9 cellular contexts compared by ENCODE assay signal in the genomic region with DNA sequence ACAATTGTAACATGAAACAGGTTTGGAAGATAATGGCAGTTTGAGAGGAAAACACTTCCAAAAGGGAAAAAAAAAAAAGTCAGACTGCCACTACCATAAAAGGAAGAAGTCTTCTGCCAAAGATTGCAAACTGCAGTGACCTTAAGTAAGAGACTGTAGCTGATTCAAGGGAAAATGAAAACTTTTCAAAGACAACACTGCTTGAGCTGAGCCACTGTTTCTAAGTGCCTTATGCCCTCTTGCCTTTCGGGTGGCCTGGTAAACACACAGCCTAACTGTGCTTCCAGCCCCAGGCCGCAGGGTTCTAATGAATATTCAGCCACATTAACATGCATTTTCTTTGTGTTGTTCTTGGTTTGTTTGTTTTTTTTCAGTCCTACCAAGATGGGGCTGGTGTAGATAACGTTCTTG.
A peak's percentile ranks its signal among the peaks of the same experiment; 100 is the strongest.
DNase-seq lines count a peak whose midpoint lies in the region; ATAC-seq, FAIRE-seq and TF ChIP-seq lines count a peak whose summit lies in the region.
"Had no signal": no experiment of that assay in that cellular context is flagged by ENCODE, and none has a peak within 500 bp of the region (broad histone marks: within the 10 kb centered on the region; RNA-seq: fewer than 3 reads in every experiment).

No MANE protein-coding gene starts in this region.

- H3K27me3 ChIP-seq in rectal smooth muscle tissue (ENCODE audit: control insufficient read depth, insufficient read depth, low read length), result no peaks in the 10 kb centered on the region
- H3K27me3 ChIP-seq in PC-3 (ENCODE audit: low read length), result no peaks in the 10 kb centered on the region

- H3K4me3 ChIP-seq in rectal smooth muscle tissue (ENCODE audit: low read length), result no peak overlapping the region
- H3K4me3 ChIP-seq in PC-3 (ENCODE audit: low read length), result no peak overlapping the region

- no peak for TF ChIP-seq CTCF in PC-3 (conservative IDR thresholded peaks at IDR 0.05; ENCODE audit: low read depth, low read length)

- DNase-seq in GM03348 (ENCODE audit: low spot score), result peak; percentile 58
- DNase-seq in left ventricle myocardium superior, result no peak
- no peak for DNase-seq in mesenteric fat pad (ENCODE audit: low spot score)
- no peak for DNase-seq in PC-3
- DNase-seq in GM19239 (ENCODE audit: insufficient read length, low spot score), result no peak
- DNase-seq: activated CD4-positive, CD25-positive, alpha-beta regulatory T cell treated with anti-CD3 and anti-CD28 coated beads, Interleukin-2, amount 50 U/mL, for 72 hours had no signal

- no peak overlapping the region for H2AFZ ChIP-seq in PC-3 (ENCODE audit: low read length)

- POLR2A ChIA-PET in PC-3 (lab: Charles Lee; ENCODE audit: unreplicated experiment), result no interaction called here

- H3K79me2 ChIP-seq in PC-3 (ENCODE audit: low read length), result no peaks in the 10 kb centered on the region

- CTCF ChIA-PET in PC-3 (lab: Charles Lee), result interaction anchor here (0.6 kb wide), 1 partner anchor 483 kb away, joined by 7 read pairs; no protein-coding TSS in a partner anchor

- no peak overlapping the region for H3K4me2 ChIP-seq in PC-3 (ENCODE audit: low read length)

- no peaks in the 10 kb centered on the region for H3F3A ChIP-seq in PC-3 (ENCODE audit: low read length, unreplicated experiment)

- no peaks in the 10 kb centered on the region for H3K9me2 ChIP-seq in PC-3 (replicated peaks; ENCODE audit: low read length)

- peak; percentile 22 for FAIRE-seq in TTC549 (lab: Jason Lieb, UNC)
- no peak for FAIRE-seq in GM19239 (lab: Jason Lieb, UNC)

- ATAC-seq in left ventricle myocardium superior (peak; percentile 80), PC-3 (no peak), HG02852 (IDR thresholded peaks at IDR 0.05; ENCODE audit: unreplicated experiment) (no peak)

- intact Hi-C loops in left ventricle myocardium superior (cut with micrococcal nuclease), result no loop called here
- intact Hi-C loops in PC-3 (cut with micrococcal nuclease), result no loop called here

- no peaks in the 10 kb centered on the region for H3K36me3 ChIP-seq in rectal smooth muscle tissue (ENCODE audit: control insufficient read depth, insufficient read depth, low read length)
- no peaks in the 10 kb centered on the region for H3K36me3 ChIP-seq in PC-3 (ENCODE audit: low read depth, low read length)

- H4K20me1 ChIP-seq in PC-3 (ENCODE audit: low read length), result no peaks in the 10 kb centered on the region

- H3K9ac ChIP-seq in rectal smooth muscle tissue (ENCODE audit: low read length) (no peak overlapping the region), PC-3 (ENCODE audit: low read length) (no peak overlapping the region)

- no TSS peak for BruUV-seq in PC-3 (replicated peaks; lab: Mats Ljungman, UMichigan)

- H3K27ac ChIP-seq in rectal smooth muscle tissue (ENCODE audit: low read depth, low read length) (peak overlapping the region; percentile 78), PC-3 (ENCODE audit: low read length) (no peak overlapping the region)

- no peaks in the 10 kb centered on the region for H3K9me3 ChIP-seq in PC-3 (ENCODE audit: low read length)

- H3K4me1 ChIP-seq in rectal smooth muscle tissue (ENCODE audit: control insufficient read depth, insufficient read depth, low read length) (peaks cover 34% of the 10 kb centered on the region), PC-3 (ENCODE audit: insufficient read depth, low read length) (peaks cover 9% of the 10 kb centered on the region)
